8 cellular contexts compared by ENCODE assay signal in the genomic region with DNA sequence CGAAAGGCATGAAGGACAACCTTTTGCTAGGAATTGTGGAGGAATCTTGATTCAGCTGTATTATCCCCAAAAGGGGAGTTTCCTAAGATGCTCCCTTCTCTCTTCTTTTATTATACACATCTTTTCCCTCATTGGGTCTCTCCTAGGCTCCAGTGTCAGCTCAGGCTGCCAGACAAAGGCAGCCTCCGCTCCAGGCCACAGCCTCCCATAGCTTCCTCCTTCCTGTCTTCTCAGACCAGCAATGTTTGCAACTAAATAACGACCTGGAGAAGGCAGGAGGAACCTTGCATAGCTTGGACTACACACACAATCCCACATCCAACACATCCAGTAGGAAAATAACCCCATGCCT. TPM values are rescaled to one million over a fixed set of nuclear protein-coding genes. Genes with fewer than 3 reads are reported as not detected.
DNase-seq lines count a peak whose midpoint lies in the region; ATAC-seq and TF ChIP-seq lines count a peak whose summit lies in the region.

No MANE protein-coding gene starts in this region.

- TF ChIP-seq CTCF in WERI-Rb-1 (IDR thresholded peaks at IDR 0.05; ENCODE audit: low read depth, low read length), result no peak

- intact Hi-C loops in activated CD4-positive, alpha-beta T cell treated with anti-CD3 and anti-CD28 coated beads for 36 hours (cut with DNase I, micrococcal nuclease), result loop anchor here in 1 of 2 experiments (2.0 to 5.0 kb wide), 2 partner anchors 45 to 309 kb away; a partner anchor contains a TSS

- ATAC-seq in activated CD4-positive, alpha-beta T cell treated with anti-CD3 and anti-CD28 coated beads for 36 hours, result no peak
- no peak for ATAC-seq in activated naive CD4-positive, alpha-beta T cell treated with anti-CD3 and anti-CD28 coated beads, Interleukin-2, amount 50 U/mL, for 72 hours

- no peaks in the 10 kb centered on the region for H3K9me3 ChIP-seq in WERI-Rb-1 (ENCODE audit: severe bottlenecking)
- no peaks in the 10 kb centered on the region for H3K9me3 ChIP-seq in iPS DF 6.9 (ENCODE audit: control insufficient read depth, insufficient read depth, low read length)

- POLR2A ChIA-PET in activated CD4-positive, alpha-beta T cell treated with anti-CD3 and anti-CD28 coated beads for 36 hours (lab: Charles Lee), result interaction anchor here (0.7 to 1.4 kb wide), 3 partner anchors 12 to 206 kb away, joined by 3 to 11 read pairs (median 6); a partner anchor contains a TSS

- H3K27me3 Mint-ChIP-seq in activated CD4-positive, alpha-beta T cell treated with anti-CD3 and anti-CD28 coated beads for 36 hours, result peaks cover 18% of the 10 kb centered on the region

- H3K27me3 ChIP-seq in WERI-Rb-1 (ENCODE audit: insufficient read depth, low read depth, severe bottlenecking) (no peaks in the 10 kb centered on the region), iPS DF 6.9 (ENCODE audit: control insufficient read depth, insufficient read depth, low read length) (peaks cover 24% of the 10 kb centered on the region)

- H3K9me3 Mint-ChIP-seq in activated CD4-positive, alpha-beta T cell treated with anti-CD3 and anti-CD28 coated beads for 36 hours (ENCODE audit: low read depth), result no peaks in the 10 kb centered on the region
- no peaks in the 10 kb centered on the region for H3K9me3 Mint-ChIP-seq in activated naive CD4-positive, alpha-beta T cell treated with anti-CD3 and anti-CD28 coated beads, Interleukin-2, amount 50 U/mL, for 72 hours

- H3K4me1 Mint-ChIP-seq in activated CD4-positive, alpha-beta T cell treated with anti-CD3 and anti-CD28 coated beads for 36 hours, result peaks cover 21% of the 10 kb centered on the region

- H3K27ac ChIP-seq in WERI-Rb-1 (peak overlapping the region; percentile 96), iPS DF 6.9 (ENCODE audit: low read length) (no peak overlapping the region), substantia nigra (ENCODE audit: low read depth, low read length, poor library complexity, severe bottlenecking) (peak overlapping the region; percentile 28)

- CTCF ChIA-PET in activated CD4-positive, alpha-beta T cell treated with anti-CD3 and anti-CD28 coated beads for 36 hours (lab: Charles Lee), result interaction anchor here (0.6 to 25.2 kb wide), 14 partner anchors 9 to 300 kb away, joined by 3 to 526 read pairs (median 6); a partner anchor contains a TSS

- H3K4me3 ChIP-seq in WERI-Rb-1 (ENCODE audit: low read depth, low read length) (peak overlapping the region; percentile 74), iPS DF 6.9 (ENCODE audit: low read length) (peak overlapping the region; percentile 56; the same call in 1 of the 2 replicates)

- no CpG with 5 or more reads among the region's 3 CpGs for WGBS in iPS DF 6.9 (ENCODE audit: insufficient coverage, insufficient read length)

- no peaks in the 10 kb centered on the region for H3K36me3 Mint-ChIP-seq in activated CD4-positive, alpha-beta T cell treated with anti-CD3 and anti-CD28 coated beads for 36 hours (ENCODE audit: low read depth)
- no peaks in the 10 kb centered on the region for H3K36me3 Mint-ChIP-seq in activated naive CD4-positive, alpha-beta T cell treated with anti-CD3 and anti-CD28 coated beads, Interleukin-2, amount 50 U/mL, for 72 hours

- DNase-seq in activated CD4-positive, alpha-beta T cell treated with anti-CD3 and anti-CD28 coated beads for 36 hours, result no peak
- DNase-seq in activated CD4-positive, alpha-beta T cell treated with anti-CD3 and anti-CD28 coated beads, Interleukin-2, amount 50 U/mL, for 1 hour, result no peak
- DNase-seq in WERI-Rb-1 (no peak), iPS DF 6.9 (ENCODE audit: low read depth, low spot score) (no peak), substantia nigra (lab: John Stamatoyannopoulos, UW) (no peak), OCI-M2 (lab: John Stamatoyannopoulos, UW; ENCODE audit: unreplicated experiment) (no peak), inferior parietal cortex (ENCODE audit: extremely low spot score) (no peak)
- DNase-seq in activated naive CD4-positive, alpha-beta T cell treated with anti-CD3 and anti-CD28 coated beads, Interleukin-2, amount 50 U/mL, for 72 hours (ENCODE audit: low spot score in 2 of 2), result no peak

- peak overlapping the region; percentile 79 for H3K4me3 Mint-ChIP-seq in activated CD4-positive, alpha-beta T cell treated with anti-CD3 and anti-CD28 coated beads for 36 hours

- peaks cover 6% of the 10 kb centered on the region; the same call in 1 of the 2 replicates for H3K4me1 ChIP-seq in iPS DF 6.9 (ENCODE audit: control insufficient read depth, insufficient read depth, low read length)

- H3K27ac Mint-ChIP-seq in activated CD4-positive, alpha-beta T cell treated with anti-CD3 and anti-CD28 coated beads for 36 hours, result no peak overlapping the region
- H3K27ac Mint-ChIP-seq in activated naive CD4-positive, alpha-beta T cell treated with anti-CD3 and anti-CD28 coated beads, Interleukin-2, amount 50 U/mL, for 72 hours, result peak overlapping the region in 1 of 2 donors; percentile 85

- H3K36me3 ChIP-seq in WERI-Rb-1 (no peaks in the 10 kb centered on the region), iPS DF 6.9 (ENCODE audit: control insufficient read depth, insufficient read depth, low read length) (no peaks in the 10 kb centered on the region)

RNA-seq across cellular contexts. Expression of a gene that starts 12.3 kb away (rescaled TPM):
- 10 to 100 TPM; 30.0 to 37.7 TPM for total RNA-seq in activated CD4-positive, alpha-beta T cell treated with anti-CD3 and anti-CD28 coated beads for 36 hours
- 10 to 100 TPM; 36.9 to 43.9 TPM for total RNA-seq in activated naive CD4-positive, alpha-beta T cell treated with anti-CD3 and anti-CD28 coated beads, Interleukin-2, amount 50 U/mL, for 72 hours

RNA-seq across cellular contexts. Expression of a gene that starts 12.4 kb away (rescaled TPM):
- under 1 TPM; 0.28 to 0.32 TPM for total RNA-seq in activated CD4-positive, alpha-beta T cell treated with anti-CD3 and anti-CD28 coated beads for 36 hours
- total RNA-seq in activated naive CD4-positive, alpha-beta T cell treated with anti-CD3 and anti-CD28 coated beads, Interleukin-2, amount 50 U/mL, for 72 hours, result 1 to 10 TPM in 1 of 2 donors, under 1 TPM in 1; 0.80 to 1.3 TPM

RNA-seq across cellular contexts. Expression of a gene that starts 18.5 kb away (rescaled TPM):
- total RNA-seq in activated CD4-positive, alpha-beta T cell treated with anti-CD3 and anti-CD28 coated beads for 36 hours, result under 1 TPM; 0.47 to 0.57 TPM
- 1 to 10 TPM in 1 of 2 donors, under 1 TPM in 1; 0.60 to 1.3 TPM for total RNA-seq in activated naive CD4-positive, alpha-beta T cell treated with anti-CD3 and anti-CD28 coated beads, Interleukin-2, amount 50 U/mL, for 72 hours

RNA-seq across cellular contexts. Expression of a gene that starts 43.7 kb away (rescaled TPM):
- 10 to 100 TPM; 14.8 to 15.7 TPM for total RNA-seq in activated CD4-positive, alpha-beta T cell treated with anti-CD3 and anti-CD28 coated beads for 36 hours
- total RNA-seq in activated naive CD4-positive, alpha-beta T cell treated with anti-CD3 and anti-CD28 coated beads, Interleukin-2, amount 50 U/mL, for 72 hours, result 10 to 100 TPM in 1 of 2 donors, 1 to 10 TPM in 1; 6.8 to 19.2 TPM

RNA-seq across cellular contexts. Expression of a gene that starts 56.0 kb away (rescaled TPM):
- total RNA-seq in activated CD4-positive, alpha-beta T cell treated with anti-CD3 and anti-CD28 coated beads for 36 hours, result 10 to 100 TPM; 13.8 to 17.9 TPM
- 10 to 100 TPM; 11.6 to 17.0 TPM for total RNA-seq in activated naive CD4-positive, alpha-beta T cell treated with anti-CD3 and anti-CD28 coated beads, Interleukin-2, amount 50 U/mL, for 72 hours
